ENCODE assay signal across 25 cellular contexts in the genomic region with DNA sequence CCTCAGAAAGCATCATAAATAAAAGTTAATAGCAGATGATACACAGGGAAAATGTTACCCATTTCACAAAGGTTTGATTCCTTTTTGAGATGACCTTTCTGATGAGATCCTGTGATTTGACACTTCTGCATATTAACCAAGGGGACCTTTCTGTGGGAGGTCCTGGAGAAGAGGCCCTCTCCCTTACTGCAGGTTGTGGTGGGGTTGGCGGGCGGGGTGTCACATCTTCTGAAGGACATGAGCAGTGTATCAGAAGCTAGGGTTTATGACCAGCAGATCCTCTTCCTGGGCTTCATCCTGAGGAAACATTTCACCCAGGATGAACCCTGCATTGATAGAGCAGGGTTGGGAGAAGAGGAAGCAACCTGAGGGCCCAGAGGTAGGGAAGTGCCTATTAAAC.
"Had no signal": no experiment of that assay in that cellular context is flagged by ENCODE, and none has a peak within 500 bp of the region (broad histone marks: within the 10 kb centered on the region; RNA-seq: fewer than 3 reads in every experiment).

No MANE protein-coding gene starts in this region.

- H3K27ac Mint-ChIP-seq: activated CD8-positive, alpha-beta memory T cell treated with anti-CD3 and anti-CD28 coated beads, Interleukin-2, amount 10 ng/mL, durations not matched to agents 7 days and 5 days; activated naive CD4-positive, alpha-beta T cell treated with anti-CD3 and anti-CD28 coated beads for 36 hours; activated T-cell treated with anti-CD3 and anti-CD28 coated beads, Interleukin-2, amount 50 U/mL, for 24 hours; T-cell; WTC11 had no signal

- H3K27me3 Mint-ChIP-seq: activated CD8-positive, alpha-beta memory T cell treated with anti-CD3 and anti-CD28 coated beads, Interleukin-2, amount 10 ng/mL, durations not matched to agents 7 days and 5 days; activated naive CD8-positive, alpha-beta T cell; activated T-cell treated with anti-CD3 and anti-CD28 coated beads, Interleukin-2, amount 50 U/mL, for 24 hours; T-cell had no signal

- H3K9me3 Mint-ChIP-seq: activated naive CD4-positive, alpha-beta T cell treated with anti-CD3 and anti-CD28 coated beads for 36 hours; activated T-cell treated with anti-CD3 and anti-CD28 coated beads, Interleukin-2, amount 50 U/mL, for 24 hours; activated T-helper 1 cell treated with anti-CD3 and anti-CD28 coated beads, Interleukin-12 subunit alpha, Interleukin-12 subunit beta, Interleukin-2, Interleukin-4 antibody, amounts not matched to agents 30 ng/mL and 10 ng/mL and 1 ng/mL, durations not matched to agents 14 hours and 24 hours and 36 hours; T-cell; WTC11 had no signal

- H3K4me3 ChIP-seq: adrenal gland, SK-N-MC had no signal

- H3K9me3 ChIP-seq: adrenal gland had no signal

- ATAC-seq: activated CD8-positive, alpha-beta memory T cell treated with anti-CD3 and anti-CD28 coated beads, Interleukin-2, amount 10 ng/mL, durations not matched to agents 7 days and 5 days; T-cell; WTC11 had no signal

- H3K27ac ChIP-seq: adrenal gland, SK-N-MC had no signal

- H3K4me3 Mint-ChIP-seq: activated CD8-positive, alpha-beta memory T cell treated with anti-CD3 and anti-CD28 coated beads, Interleukin-2, amount 10 ng/mL, durations not matched to agents 7 days and 5 days; activated naive CD4-positive, alpha-beta T cell treated with anti-CD3 and anti-CD28 coated beads for 36 hours; activated naive CD8-positive, alpha-beta T cell; activated T-cell treated with anti-CD3 and anti-CD28 coated beads, Interleukin-2, amount 50 U/mL, for 24 hours; activated T-helper 1 cell treated with anti-CD3 and anti-CD28 coated beads, Interleukin-12 subunit alpha, Interleukin-12 subunit beta, Interleukin-2, Interleukin-4 antibody, amounts not matched to agents 30 ng/mL and 10 ng/mL and 1 ng/mL, durations not matched to agents 14 hours and 24 hours and 36 hours; T-cell; WTC11 had no signal

- H3K4me1 ChIP-seq: adrenal gland had no signal

- DNase-seq: activated CD4-positive, alpha-beta T cell treated with anti-CD3 and anti-CD28 coated beads, Interleukin-2, amount 50 U/mL, for 1 hour; activated CD4-positive, CD25-positive, alpha-beta regulatory T cell treated with anti-CD3 and anti-CD28 coated beads, Interleukin-2, amount 50 U/mL, for 72 hours; activated CD8-positive, alpha-beta memory T cell treated with anti-CD3 and anti-CD28 coated beads, Interleukin-2, amount 10 ng/mL, durations not matched to agents 7 days and 5 days; activated gamma-delta T cell; activated naive CD4-positive, alpha-beta T cell treated with anti-CD3 and anti-CD28 coated beads for 36 hours; activated T-cell treated with anti-CD3 and anti-CD28 coated beads, Interleukin-2, amount 50 U/mL, for 24 hours; adrenal gland; anterior cingulate cortex; cerebellar nuclear complex; KBM-7; NCI-H1048; NCI-H1417; NCI-H1694; NCI-H2029; NCI-H345; NCI-H510A; NCI-H526 treated with DMSO at 0.1 percent for 48 hours; NCI-H82; SIG-M5; T-cell; T-helper 9 cell had no signal

- H3K27me3 ChIP-seq: adrenal gland had no signal
